In genomic region chr1:229117664-229118300, GRCh38 we compare ENCODE assay signal across 11 cellular contexts.
DNase-seq lines count a peak whose midpoint lies in the region; ATAC-seq and TF ChIP-seq lines count a peak whose summit lies in the region.
"Had no signal": no experiment of that assay in that cellular context is flagged by ENCODE, and none has a peak within 500 bp of the region (broad histone marks: within the 10 kb centered on the region; RNA-seq: fewer than 3 reads in every experiment).

No MANE protein-coding gene starts in this region.

- H3K27ac Mint-ChIP-seq in activated CD4-positive, alpha-beta T cell treated with anti-CD3 and anti-CD28 coated beads, Interleukin-2, amount 10 ng/mL, durations not matched to agents 24 days and 14 days: no peak overlapping the region
- H3K27ac Mint-ChIP-seq: brain had no signal

- peak overlapping the region in 1 of 2 donors; percentile 29 for H3K9ac ChIP-seq in stomach smooth muscle (ENCODE audit: low read length in 2 of 2)

- peak overlapping the region; percentile 3; the same call in 1 of the 2 replicates for H3K27ac ChIP-seq in SJCRH30
- H3K27ac ChIP-seq in right atrium auricular region: no peak overlapping the region
- H3K27ac ChIP-seq in stomach smooth muscle (ENCODE audit: low read length): peak overlapping the region; percentile 94

- intact Hi-C loops in activated CD4-positive, alpha-beta T cell treated with anti-CD3 and anti-CD28 coated beads, Interleukin-2, amount 10 ng/mL, durations not matched to agents 24 days and 14 days (cut with micrococcal nuclease): no loop called here

- ATAC-seq in HG02610 (IDR thresholded peaks at IDR 0.05; ENCODE audit: unreplicated experiment): no peak
- ATAC-seq in GM21367 (IDR thresholded peaks at IDR 0.05; ENCODE audit: unreplicated experiment): no peak

- TF ChIP-seq CTCF in right atrium auricular region (IDR thresholded peaks at IDR 0.05): no peak

- H3K4me3 ChIP-seq in SJCRH30 (no peak overlapping the region), right atrium auricular region (no peak overlapping the region), stomach smooth muscle (ENCODE audit: low read length in 2 of 2) (peak overlapping the region in 1 of 2 donors; percentile 29)

- no peaks in the 10 kb centered on the region for H3K9me3 ChIP-seq in SJCRH30 (replicated peaks)
- no peaks in the 10 kb centered on the region for H3K9me3 ChIP-seq in right atrium auricular region
- no peaks in the 10 kb centered on the region for H3K9me3 ChIP-seq in stomach smooth muscle (ENCODE audit: control insufficient read depth in 2 of 2, low read length in 2 of 2)

- H3K36me3 Mint-ChIP-seq in activated CD4-positive, alpha-beta T cell treated with anti-CD3 and anti-CD28 coated beads, Interleukin-2, amount 10 ng/mL, durations not matched to agents 24 days and 14 days (ENCODE audit: low read depth): no peaks in the 10 kb centered on the region
- H3K36me3 Mint-ChIP-seq: brain had no signal

- H3K36me3 ChIP-seq in SJCRH30 (no peaks in the 10 kb centered on the region), right atrium auricular region (no peaks in the 10 kb centered on the region), stomach smooth muscle (ENCODE audit: control insufficient read depth in 2 of 2, insufficient read depth in 2 of 2, low read length in 2 of 2) (no peaks in the 10 kb centered on the region)

- no peaks in the 10 kb centered on the region for H3K9me3 Mint-ChIP-seq in activated CD4-positive, alpha-beta T cell treated with anti-CD3 and anti-CD28 coated beads, Interleukin-2, amount 10 ng/mL, durations not matched to agents 24 days and 14 days

- peaks cover 5% of the 10 kb centered on the region for H3K4me1 Mint-ChIP-seq in activated CD4-positive, alpha-beta T cell treated with anti-CD3 and anti-CD28 coated beads, Interleukin-2, amount 10 ng/mL, durations not matched to agents 24 days and 14 days
- H3K4me1 Mint-ChIP-seq: brain had no signal

- H3K27me3 Mint-ChIP-seq in activated CD4-positive, alpha-beta T cell treated with anti-CD3 and anti-CD28 coated beads, Interleukin-2, amount 10 ng/mL, durations not matched to agents 24 days and 14 days: peaks cover 3% of the 10 kb centered on the region
- H3K27me3 Mint-ChIP-seq: brain had no signal

- H3K27me3 ChIP-seq in SJCRH30 (no peaks in the 10 kb centered on the region), right atrium auricular region (no peaks in the 10 kb centered on the region), stomach smooth muscle (ENCODE audit: control insufficient read depth in 1 of 2, insufficient read depth in 2 of 2, low read length in 2 of 2) (no peaks in the 10 kb centered on the region)

- no peak overlapping the region for H3K4me3 Mint-ChIP-seq in activated CD4-positive, alpha-beta T cell treated with anti-CD3 and anti-CD28 coated beads, Interleukin-2, amount 10 ng/mL, durations not matched to agents 24 days and 14 days
- H3K4me3 Mint-ChIP-seq: brain had no signal

- H3K4me1 ChIP-seq in SJCRH30 (peaks cover 43% of the 10 kb centered on the region), right atrium auricular region (peaks cover 0 to 10% of the 10 kb centered on the region in 2 donors), stomach smooth muscle (ENCODE audit: control insufficient read depth, insufficient read depth, low read length) (peaks cover 64% of the 10 kb centered on the region)

- DNase-seq in ELR (ENCODE audit: low read depth) (peak; percentile 14), SJCRH30 (peak; percentile 53 to 60), right atrium auricular region (ENCODE audit: low spot score) (peak; percentile 87), HuH-7 (ENCODE audit: low spot score) (no peak)
- DNase-seq in activated CD4-positive, alpha-beta T cell treated with anti-CD3 and anti-CD28 coated beads, Interleukin-2, amount 10 ng/mL, durations not matched to agents 24 days and 14 days: no peak
- DNase-seq: activated CD4-positive, CD25-positive, alpha-beta regulatory T cell treated with anti-CD3 and anti-CD28 coated beads, Interleukin-2, amount 50 U/mL, for 72 hours; NCI-H2227 treated with DMSO at 0.1 percent for 48 hours had no signal

Comparison
In these comparisons a context has a peak if more than half of its experiments do, and no peak if none do; other contexts are left out.
1. DNase-seq: peak in ELR (single experiment), SJCRH30 (2 of 2) and right atrium auricular region (single experiment); none in HuH-7 (single experiment) and activated CD4-positive, alpha-beta T cell treated with anti-CD3 and anti-CD28 coated beads, Interleukin-2, amount 10 ng/mL, durations not matched to agents 24 days and 14 days (single experiment).
2. H3K27ac ChIP-seq: peak in SJCRH30 (single experiment) and stomach smooth muscle (single experiment); none in right atrium auricular region (0 of 2).